In genomic region chr3:170999737-171000242, GRCh38 we compare ENCODE assay signal across 1 cellular context.
TF ChIP-seq lines count a peak whose summit lies in the region.

No MANE protein-coding gene starts in this region.

TF ChIP-seq in HEK293, 187 proteins besides CTCF, POLR2A, EP300 and RAD21 (continued from another document and continues in another):
- TF ChIP-seq ZBTB49 (tag by site-specific recombination; IDR thresholded peaks at IDR 0.05; ENCODE audit: low read depth) = no peak
- no peak for TF ChIP-seq ZNF280D (tag by site-specific recombination; IDR thresholded peaks at IDR 0.05)
- 0 out of 2 replicates have a peak, but pooled peaks have one; percentile 23 for TF ChIP-seq KLF8 (tag by site-specific recombination; IDR thresholded peaks at IDR 0.05)
- no peak for TF ChIP-seq ZNF10 (tag by site-specific recombination; IDR thresholded peaks at IDR 0.05)
- TF ChIP-seq ZNF24 (tag by site-specific recombination; IDR thresholded peaks at IDR 0.05) = no peak
- TF ChIP-seq ZBTB1 (tag by site-specific recombination; IDR thresholded peaks at IDR 0.05) = no peak
- TF ChIP-seq HOXA7 (CRISPR knock-in tag; IDR thresholded peaks at IDR 0.05; ENCODE audit: borderline replicate concordance) = no peak
- TF ChIP-seq ZNF555 (tag by site-specific recombination; conservative IDR thresholded peaks at IDR 0.05) = no peak
- TF ChIP-seq YY1 (tag by site-specific recombination; IDR thresholded peaks at IDR 0.05) = no peak
- no peak for TF ChIP-seq REST (tag by site-specific recombination; IDR thresholded peaks at IDR 0.05)
- TF ChIP-seq ZNF654 (tag by site-specific recombination; IDR thresholded peaks at IDR 0.05; ENCODE audit: low read depth) = no peak
- no peak for TF ChIP-seq ZNF23 (tag by site-specific recombination; IDR thresholded peaks at IDR 0.05; ENCODE audit: borderline replicate concordance)
- no peak for TF ChIP-seq ZNF777 (tag by site-specific recombination; IDR thresholded peaks at IDR 0.05; ENCODE audit: borderline replicate concordance)
- no peak for TF ChIP-seq EGR2 (tag by site-specific recombination; IDR thresholded peaks at IDR 0.05; ENCODE audit: low read depth)
- no peak for TF ChIP-seq ZNF776 (tag by site-specific recombination; IDR thresholded peaks at IDR 0.05; ENCODE audit: borderline replicate concordance)
- TF ChIP-seq ZNF692 (tag by site-specific recombination; IDR thresholded peaks at IDR 0.05) = 0 out of 2 replicates have a peak, but pooled peaks have one; percentile 20
- TF ChIP-seq PRDM10 (tag by site-specific recombination; IDR thresholded peaks at IDR 0.05) = peak; percentile 33; the same call in 1 of the 2 replicates
- no peak for TF ChIP-seq PATZ1 (tag by site-specific recombination; IDR thresholded peaks at IDR 0.05)
- TF ChIP-seq ZBTB44 (tag by site-specific recombination; IDR thresholded peaks at IDR 0.05) = no peak
- no peak for TF ChIP-seq ZNF354C (tag by site-specific recombination; IDR thresholded peaks at IDR 0.05; ENCODE audit: borderline replicate concordance, low read depth)
- no peak for TF ChIP-seq ZNF600 (tag by site-specific recombination; IDR thresholded peaks at IDR 0.05)
- peak; percentile 50; the same call in 1 of the 2 replicates for TF ChIP-seq SCRT2 (tag by site-specific recombination; IDR thresholded peaks at IDR 0.05)
- no peak for TF ChIP-seq ZNF37A (tag by site-specific recombination; IDR thresholded peaks at IDR 0.05)
- no peak for TF ChIP-seq ZNF785 (tag by site-specific recombination; IDR thresholded peaks at IDR 0.05)
- no peak for TF ChIP-seq FEZF1 (tag by site-specific recombination; IDR thresholded peaks at IDR 0.05)
- no peak for TF ChIP-seq ZNF391 (tag by site-specific recombination; IDR thresholded peaks at IDR 0.05; ENCODE audit: borderline replicate concordance, low read depth)
- TF ChIP-seq ZNF791 (tag by site-specific recombination; IDR thresholded peaks at IDR 0.05) = no peak
- no peak for TF ChIP-seq ZFP69B (tag by site-specific recombination; IDR thresholded peaks at IDR 0.05)
- TF ChIP-seq ZNF155 (tag by site-specific recombination; IDR thresholded peaks at IDR 0.05) = no peak
- TF ChIP-seq ZNF530 (tag by site-specific recombination; IDR thresholded peaks at IDR 0.05; ENCODE audit: low read depth) = no peak
- no peak for TF ChIP-seq ZNF433 (tag by site-specific recombination; IDR thresholded peaks at IDR 0.05; ENCODE audit: low read depth)
- no peak for TF ChIP-seq HOXD13 (CRISPR knock-in tag; IDR thresholded peaks at IDR 0.05; ENCODE audit: borderline replicate concordance)
- TF ChIP-seq SP2 (tag by site-specific recombination; IDR thresholded peaks at IDR 0.05) = no peak
- no peak for TF ChIP-seq HIC1 (tag by site-specific recombination; IDR thresholded peaks at IDR 0.05)
- TF ChIP-seq SETDB1 (IDR thresholded peaks at IDR 0.05; ENCODE audit: insufficient read length, low read length) = no peak
- no peak for TF ChIP-seq BCL6B (tag by site-specific recombination; IDR thresholded peaks at IDR 0.05)
- TF ChIP-seq ZNF140 (tag by site-specific recombination; IDR thresholded peaks at IDR 0.05) = no peak
- TF ChIP-seq MZF1 (tag by site-specific recombination; IDR thresholded peaks at IDR 0.05; ENCODE audit: borderline replicate concordance) = no peak
